11 cellular contexts compared by ENCODE assay signal in genomic region chr11:3231851-3232744, GRCh38. TPM values are rescaled to one million over a fixed set of nuclear protein-coding genes. Genes with fewer than 3 reads are reported as not detected.
A peak's percentile ranks its signal among the peaks of the same experiment; 100 is the strongest.
DNase-seq lines count a peak whose midpoint lies in the region; ATAC-seq and TF ChIP-seq lines count a peak whose summit lies in the region.
"Had no signal": no experiment of that assay in that cellular context is flagged by ENCODE, and none has a peak within 500 bp of the region (broad histone marks: within the 10 kb centered on the region; RNA-seq: fewer than 3 reads in every experiment).

Gene MRGPRE, minus strand, starts transcription at chr11:3232417. Its CDS starts 3,618 bp downstream, at chr11:3228799.

- peaks cover 15 to 18% of the 10 kb centered on the region in 2 donors for H3K27me3 Mint-ChIP-seq in stimulated activated naive B cell treated with anti-CD40 and anti-IgM and Interleukin-4, amounts not matched to agents 10 μg/mL and 1 μg/mL and 100 μg/mL, for 72 hours
- H3K27me3 Mint-ChIP-seq: activated T-cell treated with anti-CD3 and anti-CD28 coated beads, Interleukin-2, amount 50 U/mL, for 24 hours had no signal

- TF ChIP-seq CTCF in body of pancreas (IDR thresholded peaks at IDR 0.05) = no peak
- no peak for TF ChIP-seq CTCF in lung (IDR thresholded peaks at IDR 0.05; ENCODE audit: control extremely low read depth, extremely low read depth)

- H3K4me1 ChIP-seq in ACC112 (ENCODE audit: control insufficient read depth, insufficient read depth, low read length, unreplicated experiment) (no peaks in the 10 kb centered on the region), body of pancreas (no peaks in the 10 kb centered on the region), lung (ENCODE audit: control insufficient read depth in 2 of 2, insufficient read depth in 2 of 2, low read length in 2 of 2) (no peaks in the 10 kb centered on the region)

- H3K9me3 ChIP-seq in body of pancreas (no peaks in the 10 kb centered on the region), lung (ENCODE audit: control insufficient read depth in 2 of 2, insufficient read depth in 1 of 2, low read length in 1 of 2) (no peaks in the 10 kb centered on the region)

- DNase-seq in HUDEP-2 (lab: John Stamatoyannopoulos, UW; ENCODE audit: unreplicated experiment in 76 of 76) (peak in 74 of 76 experiments; percentile 44 to 96 (median 91)), body of pancreas (peak in 2 of 4 donors; percentile 18 to 40), lung (ENCODE audit: low spot score) (peak; percentile 30)
- no peak for DNase-seq in effector CD8-positive, alpha-beta T cell (lab: John Stamatoyannopoulos, UW)
- no peak for DNase-seq in stimulated activated naive B cell treated with anti-CD40 and anti-IgM and Interleukin-4, amounts not matched to agents 10 μg/mL and 1 μg/mL and 100 μg/mL, for 72 hours
- DNase-seq: activated T-cell treated with anti-CD3 and anti-CD28 coated beads, Interleukin-2, amount 50 U/mL, for 24 hours had no signal

- no peak within 1 kb of the TSS for H3K27ac Mint-ChIP-seq in stimulated activated naive B cell treated with anti-CD40 and anti-IgM and Interleukin-4, amounts not matched to agents 10 μg/mL and 1 μg/mL and 100 μg/mL, for 72 hours
- H3K27ac Mint-ChIP-seq: activated T-cell treated with anti-CD3 and anti-CD28 coated beads, Interleukin-2, amount 50 U/mL, for 24 hours had no signal

- H3K36me3 ChIP-seq in ACC112 (ENCODE audit: insufficient read depth, low read length) (no peaks in the 10 kb centered on the region), body of pancreas (replicated peaks in 1 of 2; ENCODE audit: insufficient read depth in 1 of 2, low read depth in 2 of 2) (no peaks in the 10 kb centered on the region), lung (ENCODE audit: control insufficient read depth in 2 of 2, insufficient read depth in 2 of 2, low read length in 2 of 2) (no peaks in the 10 kb centered on the region)

- H3K27ac ChIP-seq in ACC112 (ENCODE audit: low read depth, low read length) = no peak within 1 kb of the TSS
- no peak within 1 kb of the TSS for H3K27ac ChIP-seq in body of pancreas
- no peak within 1 kb of the TSS for H3K27ac ChIP-seq in lung (ENCODE audit: low read depth in 1 of 2, low read length in 1 of 2)
- H3K27ac ChIP-seq: C4-2B had no signal

- intact Hi-C loops in body of pancreas (cut with DNase I) = no loop called here

- H3K36me3 Mint-ChIP-seq in stimulated activated naive B cell treated with anti-CD40 and anti-IgM and Interleukin-4, amounts not matched to agents 10 μg/mL and 1 μg/mL and 100 μg/mL, for 72 hours = no peaks in the 10 kb centered on the region

- ATAC-seq in body of pancreas (peak; percentile 27), lung (ENCODE audit: insufficient read depth, low FRiP score) (no peak), HG02870 (IDR thresholded peaks at IDR 0.05; ENCODE audit: unreplicated experiment) (no peak), HG03460 (IDR thresholded peaks at IDR 0.05; ENCODE audit: unreplicated experiment) (no peak)
- no peak for ATAC-seq in stimulated activated naive B cell treated with anti-CD40 and anti-IgM and Interleukin-4, amounts not matched to agents 10 μg/mL and 1 μg/mL and 100 μg/mL, for 72 hours (replicated peaks)

- H3K27me3 ChIP-seq in ACC112 (ENCODE audit: insufficient read depth, low read length) = peaks cover 74% of the 10 kb centered on the region
- H3K27me3 ChIP-seq in body of pancreas = no peaks in the 10 kb centered on the region
- no peaks in the 10 kb centered on the region for H3K27me3 ChIP-seq in lung (ENCODE audit: control insufficient read depth, insufficient read depth)

- no peaks in the 10 kb centered on the region for H3K9me3 Mint-ChIP-seq in stimulated activated naive B cell treated with anti-CD40 and anti-IgM and Interleukin-4, amounts not matched to agents 10 μg/mL and 1 μg/mL and 100 μg/mL, for 72 hours
- H3K9me3 Mint-ChIP-seq: activated T-cell treated with anti-CD3 and anti-CD28 coated beads, Interleukin-2, amount 50 U/mL, for 24 hours had no signal

- H3K4me3 Mint-ChIP-seq in stimulated activated naive B cell treated with anti-CD40 and anti-IgM and Interleukin-4, amounts not matched to agents 10 μg/mL and 1 μg/mL and 100 μg/mL, for 72 hours = no peak within 1 kb of the TSS
- H3K4me3 Mint-ChIP-seq: activated T-cell treated with anti-CD3 and anti-CD28 coated beads, Interleukin-2, amount 50 U/mL, for 24 hours had no signal

- peak within 1 kb of the TSS; percentile 29 for H2AFZ ChIP-seq in ACC112 (ENCODE audit: low read length, unreplicated experiment)

- WGBS in body of pancreas, 2 donors = 42 to 48% methylated on average over 19 to 38 of the region's 39 CpGs
- 52 to 76% methylated on average over 39 of the region's 39 CpGs for WGBS in lung, 2 donors

- TF ChIP-seq POLR2A in body of pancreas (IDR thresholded peaks at IDR 0.05) = no peak

- no peaks in the 10 kb centered on the region for H3K79me2 ChIP-seq in ACC112 (ENCODE audit: control insufficient read depth, insufficient read depth, low read length, unreplicated experiment)

- no peaks in the 10 kb centered on the region for H3K4me1 Mint-ChIP-seq in stimulated activated naive B cell treated with anti-CD40 and anti-IgM and Interleukin-4, amounts not matched to agents 10 μg/mL and 1 μg/mL and 100 μg/mL, for 72 hours

- H3K4me3 ChIP-seq in ACC112 (ENCODE audit: low read depth, low read length) (peak within 1 kb of the TSS; percentile 23), body of pancreas (no peak within 1 kb of the TSS), lung (no peak within 1 kb of the TSS)

RNA-seq across cellular contexts. Expression of gene MRGPRE, which starts in this region (rescaled TPM):
- not detected for total RNA-seq in body of pancreas
- total RNA-seq in lung = under 1 TPM in 1 of 2 donors, not detected in 1; 0.18 TPM
- polyA plus RNA-seq in lung = under 1 TPM; 0.03 to 0.16 TPM
- polyA plus RNA-seq: liver had no signal

Comparison
In these comparisons a context has a peak if more than half of its experiments do, and no peak if none do; other contexts are left out.
1. Peak in ATAC-seq in body of pancreas; RNA of the gene not detected or under 1 TPM.
2. Peak in DNase-seq in lung; RNA of the gene not detected or under 1 TPM.
3. DNase-seq: peak in HUDEP-2 (74 of 76); none in effector CD8-positive, alpha-beta T cell (single experiment) and stimulated activated naive B cell treated with anti-CD40 and anti-IgM and Interleukin-4, amounts not matched to agents 10 μg/mL and 1 μg/mL and 100 μg/mL, for 72 hours (single experiment).